ENCODE assay signal across 19 cellular contexts in the genomic region with DNA sequence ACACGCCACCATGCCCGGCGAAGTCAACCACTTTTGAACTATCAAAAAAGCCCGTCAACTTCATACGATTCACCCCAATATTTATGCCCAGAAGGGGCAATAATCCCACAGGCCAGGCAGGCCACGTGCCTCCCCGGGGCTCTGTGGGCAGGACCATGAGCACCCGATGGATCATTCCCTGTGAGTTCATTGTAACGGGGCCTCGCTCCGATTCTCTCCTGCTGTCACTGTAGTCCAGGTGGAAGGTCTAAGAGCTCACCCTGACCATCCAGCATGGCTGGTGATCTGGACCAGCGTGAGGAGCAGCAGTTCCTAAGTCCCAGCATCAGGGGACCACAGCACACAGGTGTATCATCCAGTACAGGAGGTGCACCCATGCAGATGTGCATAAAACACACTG.
"Had no signal": no experiment of that assay in that cellular context is flagged by ENCODE, and none has a peak within 500 bp of the region (broad histone marks: within the 10 kb centered on the region; RNA-seq: fewer than 3 reads in every experiment).

No MANE protein-coding gene starts in this region.

- H3K27ac ChIP-seq: body of pancreas, prostate gland, thoracic aorta had no signal

- H3K36me3 ChIP-seq: prostate gland, sigmoid colon, thoracic aorta, vagina had no signal

- H3K4me3 ChIP-seq: body of pancreas, lung, prostate gland, sigmoid colon, thoracic aorta, vagina had no signal

- DNase-seq: activated B cell treated with CpG ODN at 0.5 μM for 24 hours; activated CD8-positive, alpha-beta memory T cell treated with anti-CD3 and anti-CD28 coated beads, Interleukin-2, amount 10 ng/mL, durations not matched to agents 7 days and 5 days; activated naive CD4-positive, alpha-beta T cell treated with Interleukin-2 at 50 U/mL for 16 hours; activated T-cell treated with anti-CD3 and anti-CD28 coated beads, Interleukin-2, amount 50 U/mL, for 72 hours; amniotic stem cell; erythroblast; hypothalamus; stimulated activated CD4-positive, alpha-beta T cell treated with anti-CD3 and anti-CD28 coated beads, Interleukin-2, amount 100 ng/mL, for 48 hours; stimulated activated CD8-positive, alpha-beta memory T cell treated with anti-CD3 and anti-CD28 coated beads, Interleukin-4, amount 100 ng/mL, for 48 hours had no signal

- H3K36me3 Mint-ChIP-seq: activated CD8-positive, alpha-beta memory T cell treated with anti-CD3 and anti-CD28 coated beads, Interleukin-2, amount 10 ng/mL, durations not matched to agents 7 days and 5 days had no signal

- H3K9me3 ChIP-seq: body of pancreas, prostate gland, sigmoid colon, thoracic aorta, vagina had no signal

- H3K4me1 Mint-ChIP-seq: activated B cell treated with CpG ODN at 0.5 μM for 24 hours; activated CD8-positive, alpha-beta memory T cell treated with anti-CD3 and anti-CD28 coated beads, Interleukin-2, amount 10 ng/mL, durations not matched to agents 7 days and 5 days had no signal

- H3K4me1 ChIP-seq: prostate gland, sigmoid colon, vagina had no signal

- H3K27ac Mint-ChIP-seq: activated B cell treated with CpG ODN at 0.5 μM for 24 hours; activated CD8-positive, alpha-beta memory T cell treated with anti-CD3 and anti-CD28 coated beads, Interleukin-2, amount 10 ng/mL, durations not matched to agents 7 days and 5 days; activated T-cell treated with anti-CD3 and anti-CD28 coated beads, Interleukin-2, amount 50 U/mL, for 72 hours; endodermal cell; stimulated activated naive CD8-positive, alpha-beta T cell treated with anti-CD3 and anti-CD28 coated beads, Interleukin-15, Interleukin-2, amounts not matched to agents 100 ng/mL and 50 ng/mL, for 24 hours; T-helper 1 cell treated with Interleukin-12 subunit alpha and Interleukin-12 subunit beta and Interleukin-4 antibody, amounts not matched to agents 30 μg/mL and 1 μg/mL, for 36 hours had no signal

- ATAC-seq: activated CD8-positive, alpha-beta memory T cell treated with anti-CD3 and anti-CD28 coated beads, Interleukin-2, amount 10 ng/mL, durations not matched to agents 7 days and 5 days; activated T-cell treated with anti-CD3 and anti-CD28 coated beads, Interleukin-2, amount 50 U/mL, for 72 hours; naive thymus-derived CD4-positive, alpha-beta T cell had no signal

- H3K27me3 ChIP-seq: body of pancreas, sigmoid colon, vagina had no signal

- H3K4me3 Mint-ChIP-seq: activated B cell treated with CpG ODN at 0.5 μM for 24 hours; activated CD8-positive, alpha-beta memory T cell treated with anti-CD3 and anti-CD28 coated beads, Interleukin-2, amount 10 ng/mL, durations not matched to agents 7 days and 5 days; activated T-cell treated with anti-CD3 and anti-CD28 coated beads, Interleukin-2, amount 50 U/mL, for 72 hours; naive thymus-derived CD4-positive, alpha-beta T cell; stimulated activated naive CD8-positive, alpha-beta T cell treated with anti-CD3 and anti-CD28 coated beads, Interleukin-15, Interleukin-2, amounts not matched to agents 100 ng/mL and 50 ng/mL, for 24 hours; T-helper 1 cell treated with Interleukin-12 subunit alpha and Interleukin-12 subunit beta and Interleukin-4 antibody, amounts not matched to agents 30 μg/mL and 1 μg/mL, for 36 hours had no signal

- H3K9me3 Mint-ChIP-seq: activated B cell treated with CpG ODN at 0.5 μM for 24 hours; activated T-cell treated with anti-CD3 and anti-CD28 coated beads, Interleukin-2, amount 50 U/mL, for 72 hours; stimulated activated naive CD8-positive, alpha-beta T cell treated with anti-CD3 and anti-CD28 coated beads, Interleukin-15, Interleukin-2, amounts not matched to agents 100 ng/mL and 50 ng/mL, for 24 hours; T-helper 1 cell treated with Interleukin-12 subunit alpha and Interleukin-12 subunit beta and Interleukin-4 antibody, amounts not matched to agents 30 μg/mL and 1 μg/mL, for 36 hours had no signal

- H3K27me3 Mint-ChIP-seq: activated CD8-positive, alpha-beta memory T cell treated with anti-CD3 and anti-CD28 coated beads, Interleukin-2, amount 10 ng/mL, durations not matched to agents 7 days and 5 days; stimulated activated naive CD8-positive, alpha-beta T cell treated with anti-CD3 and anti-CD28 coated beads, Interleukin-15, Interleukin-2, amounts not matched to agents 100 ng/mL and 50 ng/mL, for 24 hours had no signal
